28 cellular contexts compared by ENCODE assay signal in the genomic region with DNA sequence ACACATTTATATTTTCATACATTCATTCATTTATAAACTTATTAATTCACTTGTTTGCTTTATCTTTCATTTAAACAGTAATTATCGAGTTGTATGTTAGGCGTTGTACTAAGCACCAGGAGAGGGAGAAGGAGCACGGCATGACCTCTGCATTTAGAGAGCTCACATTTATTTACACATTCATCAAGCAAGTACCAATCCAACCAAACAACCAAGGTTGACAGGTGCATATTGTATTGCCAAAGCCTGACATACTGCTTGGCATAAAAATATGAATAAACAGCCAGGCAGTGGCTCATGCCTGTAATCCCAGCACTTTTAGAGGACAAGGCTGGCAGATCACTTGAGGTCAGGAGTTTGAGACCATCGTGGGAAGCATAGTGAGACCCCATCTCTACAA. TPM values are rescaled to one million over a fixed set of nuclear protein-coding genes. Genes with fewer than 3 reads are reported as not detected.
A peak's percentile ranks its signal among the peaks of the same experiment; 100 is the strongest.
DNase-seq lines count a peak whose midpoint lies in the region.
"Had no signal": no experiment of that assay in that cellular context is flagged by ENCODE, and none has a peak within 500 bp of the region (broad histone marks: within the 10 kb centered on the region; RNA-seq: fewer than 3 reads in every experiment).

No MANE protein-coding gene starts in this region.

- DNase-seq in NCI-H2107 treated with DMSO at 0.1 percent for 48 hours (lab: John Stamatoyannopoulos, UW; ENCODE audit: unreplicated experiment) (peak; percentile 48), NCI-H2107 (lab: John Stamatoyannopoulos, UW) (no peak), NCI-H1092 treated with DMSO at 0.1 percent for 48 hours (lab: John Stamatoyannopoulos, UW) (peak; percentile 54), NCI-H345 (lab: John Stamatoyannopoulos, UW) (peak; percentile 41), cerebellar nuclear complex (lab: John Stamatoyannopoulos, UW) (peak; percentile 82 to 94), H4 (ENCODE audit: low spot score) (no peak), NCI-H1694 (lab: John Stamatoyannopoulos, UW) (no peak), NK-92 (lab: John Stamatoyannopoulos, UW; ENCODE audit: unreplicated experiment) (no peak)
- DNase-seq: activated CD4-positive, alpha-beta memory T cell treated with anti-CD3 and anti-CD28 coated beads, Interleukin-2, amount 10 ng/mL, durations not matched to agents 7 days and 5 days; activated CD8-positive, alpha-beta memory T cell treated with anti-CD3 and anti-CD28 coated beads, Interleukin-2, amount 50 U/mL, for 48 hours; activated naive CD8-positive, alpha-beta T cell treated with anti-CD3 and anti-CD28 coated beads for 36 hours; aorta; CD4-positive, alpha-beta T cell; heart left ventricle; KBM-7; kidney; MG63; naive thymus-derived CD8-positive, alpha-beta T cell; NCI-H187 treated with DMSO at 0.1 percent for 48 hours; NCI-H524 treated with DMSO at 0.1 percent for 48 hours; RPMI8226; T-helper 1 cell; tibial artery had no signal

RNA-seq across cellular contexts. Expression of gene CLNK, which starts 37.0 kb away (rescaled TPM):
- total RNA-seq in H4 (2014; rRNA removed; shearing (Covaris generic)), result not detected in 2 replicates
- total RNA-seq: activated T-helper 17 cell treated with anti-CD3 and anti-CD28 coated beads, Interleukin-2, amount 50 U/mL, for 72 hours; fibroblast of villous mesenchyme; HT1080; mesothelial cell of epicardium; naive thymus-derived CD8-positive, alpha-beta T cell; osteoblast had no signal

Comparison
In these comparisons a context has a peak if more than half of its experiments do, and no peak if none do; other contexts are left out.
1. DNase-seq: peak in NCI-H2107 treated with DMSO at 0.1 percent for 48 hours (single experiment), NCI-H1092 treated with DMSO at 0.1 percent for 48 hours (single experiment), NCI-H345 (single experiment) and cerebellar nuclear complex (2 of 2); none in NCI-H2107 (single experiment), H4 (single experiment), NCI-H1694 (single experiment) and NK-92 (single experiment).